ENCODE assay signal across 13 cellular contexts in the genomic region with DNA sequence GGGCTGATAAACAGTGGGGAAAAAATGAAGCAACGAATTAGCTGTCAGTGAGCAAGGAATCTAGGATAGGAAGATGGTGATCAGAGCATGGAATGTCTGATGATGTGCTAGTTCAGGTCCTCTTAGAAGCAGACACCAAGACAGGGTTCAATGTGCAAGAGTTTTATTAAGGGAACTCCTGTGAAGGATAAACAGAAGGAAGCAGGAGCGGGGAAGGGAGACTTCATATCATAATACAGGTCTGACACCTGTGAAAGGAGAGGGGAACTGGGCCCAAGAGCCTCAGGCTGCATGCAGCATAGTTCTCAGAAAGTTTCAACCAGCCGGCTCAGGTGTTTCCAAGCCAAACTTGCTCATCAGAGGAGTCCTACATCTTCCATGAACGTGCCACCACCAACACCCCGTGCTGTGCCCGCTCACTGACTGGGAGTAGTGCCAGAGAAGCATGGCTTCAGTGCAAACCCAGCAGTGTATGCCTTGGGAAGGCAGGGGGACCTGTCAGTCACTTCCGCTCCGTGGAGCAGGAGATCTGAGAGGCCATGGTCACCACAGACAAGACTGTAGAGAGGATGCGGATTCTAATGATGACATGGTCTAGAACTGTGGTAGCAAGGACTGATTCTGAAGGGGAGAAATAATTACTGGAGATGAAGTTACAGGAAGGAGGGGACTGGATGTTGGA. TPM values are rescaled to one million over a fixed set of nuclear protein-coding genes. Genes with fewer than 3 reads are reported as not detected.
DNase-seq lines count a peak whose midpoint lies in the region; ATAC-seq and TF ChIP-seq lines count a peak whose summit lies in the region.
"Had no signal": no experiment of that assay in that cellular context is flagged by ENCODE, and none has a peak within 500 bp of the region (broad histone marks: within the 10 kb centered on the region; RNA-seq: fewer than 3 reads in every experiment).

No MANE protein-coding gene starts in this region.

- CTCF ChIA-PET in WTC11 (lab: Charles Lee): interaction anchor here (1.4 to 1.5 kb wide), 2 partner anchors 24 to 46 kb away, joined by 8 to 10 read pairs; a partner anchor contains a TSS

- peak overlapping the region; percentile 31 for H3K27ac Mint-ChIP-seq in activated naive CD4-positive, alpha-beta T cell treated with anti-CD3 and anti-CD28 coated beads, Interleukin-2, amount 50 U/mL, for 24 hours
- H3K27ac Mint-ChIP-seq in WTC11: no peak overlapping the region
- H3K27ac Mint-ChIP-seq in memory B cell: no peak overlapping the region
- peak overlapping the region in 1 of 2 donors; percentile 43 for H3K27ac Mint-ChIP-seq in stimulated activated naive CD8-positive, alpha-beta T cell treated with anti-CD3 and anti-CD28 coated beads, Interleukin-15, amount 100 ng/mL, for 72 hours

- H3K36me3 Mint-ChIP-seq in activated naive CD4-positive, alpha-beta T cell treated with anti-CD3 and anti-CD28 coated beads, Interleukin-2, amount 50 U/mL, for 24 hours: peaks cover 3% of the 10 kb centered on the region
- no peaks in the 10 kb centered on the region for H3K36me3 Mint-ChIP-seq in WTC11
- H3K36me3 Mint-ChIP-seq in memory B cell: peaks cover 6% of the 10 kb centered on the region

- ATAC-seq in WTC11: no peak
- ATAC-seq in memory B cell (ENCODE audit: low read depth): no peak
- no peak for ATAC-seq in stimulated activated naive CD8-positive, alpha-beta T cell treated with anti-CD3 and anti-CD28 coated beads, Interleukin-15, amount 100 ng/mL, for 72 hours
- no peak for ATAC-seq in omental fat pad (ENCODE audit: low FRiP score)
- no peak for ATAC-seq in SK-N-SH treated with all-trans-retinoic acid at 6 μM for 48 hours

- in situ Hi-C loops in G401 (cut with HindIII; ENCODE audit: low sequenced_read_pairs): no loop called here

- POLR2A ChIA-PET in WTC11 (lab: Charles Lee): no interaction called here

- TF ChIP-seq CTCF in WTC11 (IDR thresholded peaks at IDR 0.05) (no peak), omental fat pad (IDR thresholded peaks at IDR 0.05) (no peak)

- no peak for DNase-seq in activated naive CD4-positive, alpha-beta T cell treated with anti-CD3 and anti-CD28 coated beads, Interleukin-2, amount 50 U/mL, for 16 hours
- DNase-seq in WTC11 (ENCODE audit: low spot score): no peak
- DNase-seq in memory B cell (ENCODE audit: low spot score in 2 of 2): no peak
- DNase-seq in stimulated activated naive CD8-positive, alpha-beta T cell treated with anti-CD3 and anti-CD28 coated beads, Interleukin-15, amount 100 ng/mL, for 72 hours: no peak
- no peak for DNase-seq in omental fat pad (ENCODE audit: low spot score)
- no peak for DNase-seq in G401 (ENCODE audit: low spot score)
- DNase-seq: activated CD4-positive, alpha-beta T cell treated with anti-CD3 and anti-CD28 coated beads, Interleukin-2, amount 50 U/mL, for 4 hours; NCI-H187 treated with DMSO at 0.1 percent for 48 hours; Right ventricle myocardium superior; stimulated activated CD4-positive, alpha-beta T cell treated with anti-CD3 and anti-CD28 coated beads, Interleukin-4, amount 100 ng/mL, for 1 hour; T-helper 9 cell had no signal

- H3K27me3 Mint-ChIP-seq in activated naive CD4-positive, alpha-beta T cell treated with anti-CD3 and anti-CD28 coated beads, Interleukin-2, amount 50 U/mL, for 24 hours: no peaks in the 10 kb centered on the region
- H3K27me3 Mint-ChIP-seq in WTC11 (ENCODE audit: low read depth) (peaks cover 75% of the 10 kb centered on the region), memory B cell (peaks cover 5% of the 10 kb centered on the region)
- H3K27me3 Mint-ChIP-seq in stimulated activated naive CD8-positive, alpha-beta T cell treated with anti-CD3 and anti-CD28 coated beads, Interleukin-15, amount 100 ng/mL, for 72 hours: no peaks in the 10 kb centered on the region

- H3K4me3 Mint-ChIP-seq in activated naive CD4-positive, alpha-beta T cell treated with anti-CD3 and anti-CD28 coated beads, Interleukin-2, amount 50 U/mL, for 24 hours: peak overlapping the region; percentile 42
- peak overlapping the region; percentile 44 for H3K4me3 Mint-ChIP-seq in WTC11
- H3K4me3 Mint-ChIP-seq in memory B cell: peak overlapping the region; percentile 76
- peak overlapping the region; percentile 58 to 63 for H3K4me3 Mint-ChIP-seq in stimulated activated naive CD8-positive, alpha-beta T cell treated with anti-CD3 and anti-CD28 coated beads, Interleukin-15, amount 100 ng/mL, for 72 hours

- H3K9me3 Mint-ChIP-seq in activated naive CD4-positive, alpha-beta T cell treated with anti-CD3 and anti-CD28 coated beads, Interleukin-2, amount 50 U/mL, for 24 hours: no peaks in the 10 kb centered on the region
- peaks cover 4% of the 10 kb centered on the region; the same call in 1 of the 2 replicates for H3K9me3 Mint-ChIP-seq in WTC11
- peaks cover 2% of the 10 kb centered on the region for H3K9me3 Mint-ChIP-seq in memory B cell
- H3K9me3 Mint-ChIP-seq in stimulated activated naive CD8-positive, alpha-beta T cell treated with anti-CD3 and anti-CD28 coated beads, Interleukin-15, amount 100 ng/mL, for 72 hours: no peaks in the 10 kb centered on the region

- H3K4me1 Mint-ChIP-seq in activated naive CD4-positive, alpha-beta T cell treated with anti-CD3 and anti-CD28 coated beads, Interleukin-2, amount 50 U/mL, for 24 hours: peaks cover 34% of the 10 kb centered on the region
- peaks cover 7% of the 10 kb centered on the region for H3K4me1 Mint-ChIP-seq in WTC11
- H3K4me1 Mint-ChIP-seq in memory B cell: peaks cover 21% of the 10 kb centered on the region
- peaks cover 16% of the 10 kb centered on the region for H3K4me1 Mint-ChIP-seq in stimulated activated naive CD8-positive, alpha-beta T cell treated with anti-CD3 and anti-CD28 coated beads, Interleukin-15, amount 100 ng/mL, for 72 hours

TF ChIP-seq in WTC11, 78 proteins besides CTCF, POLR2A, EP300 and RAD21 (continues in another document):
- TF ChIP-seq NR2C2 (CRISPR knock-in tag; IDR thresholded peaks at IDR 0.05): no peak
- no peak for TF ChIP-seq ZNF121 (CRISPR knock-in tag; IDR thresholded peaks at IDR 0.05)
- no peak for TF ChIP-seq CREB1 (CRISPR knock-in tag; IDR thresholded peaks at IDR 0.05)
- no peak for TF ChIP-seq FOXJ3 (CRISPR knock-in tag; IDR thresholded peaks at IDR 0.05; ENCODE audit: borderline replicate concordance)
- TF ChIP-seq SP1 (CRISPR knock-in tag; conservative IDR thresholded peaks at IDR 0.05): no peak
- no peak for TF ChIP-seq SMAD3 (CRISPR knock-in tag; IDR thresholded peaks at IDR 0.05; ENCODE audit: borderline replicate concordance)
- TF ChIP-seq, protein P1, sequence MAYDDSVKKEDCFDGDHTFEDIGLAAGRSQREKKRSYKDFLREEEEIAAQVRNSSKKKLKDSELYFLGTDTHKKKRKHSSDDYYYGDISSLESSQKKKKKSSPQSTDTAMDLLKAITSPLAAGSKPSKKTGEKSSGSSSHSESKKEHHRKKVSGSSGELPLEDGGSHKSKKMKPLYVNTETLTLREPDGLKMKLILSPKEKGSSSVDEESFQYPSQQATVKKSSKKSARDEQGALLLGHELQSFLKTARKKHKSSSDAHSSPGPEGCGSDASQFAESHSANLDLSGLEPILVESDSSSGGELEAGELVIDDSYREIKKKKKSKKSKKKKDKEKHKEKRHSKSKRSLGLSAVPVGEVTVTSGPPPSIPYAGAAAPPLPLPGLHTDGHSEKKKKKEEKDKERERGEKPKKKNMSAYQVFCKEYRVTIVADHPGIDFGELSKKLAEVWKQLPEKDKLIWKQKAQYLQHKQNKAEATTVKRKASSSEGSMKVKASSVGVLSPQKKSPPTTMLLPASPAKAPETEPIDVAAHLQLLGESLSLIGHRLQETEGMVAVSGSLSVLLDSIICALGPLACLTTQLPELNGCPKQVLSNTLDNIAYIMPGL (CRISPR knock-in tag; IDR thresholded peaks at IDR 0.05): no peak

TF ChIP-seq in SK-N-SH treated with all-trans-retinoic acid at 6 μM for 48 hours, 23 proteins besides CTCF, POLR2A, EP300 and RAD21 (continues in another document):
- TF ChIP-seq, protein P2, sequence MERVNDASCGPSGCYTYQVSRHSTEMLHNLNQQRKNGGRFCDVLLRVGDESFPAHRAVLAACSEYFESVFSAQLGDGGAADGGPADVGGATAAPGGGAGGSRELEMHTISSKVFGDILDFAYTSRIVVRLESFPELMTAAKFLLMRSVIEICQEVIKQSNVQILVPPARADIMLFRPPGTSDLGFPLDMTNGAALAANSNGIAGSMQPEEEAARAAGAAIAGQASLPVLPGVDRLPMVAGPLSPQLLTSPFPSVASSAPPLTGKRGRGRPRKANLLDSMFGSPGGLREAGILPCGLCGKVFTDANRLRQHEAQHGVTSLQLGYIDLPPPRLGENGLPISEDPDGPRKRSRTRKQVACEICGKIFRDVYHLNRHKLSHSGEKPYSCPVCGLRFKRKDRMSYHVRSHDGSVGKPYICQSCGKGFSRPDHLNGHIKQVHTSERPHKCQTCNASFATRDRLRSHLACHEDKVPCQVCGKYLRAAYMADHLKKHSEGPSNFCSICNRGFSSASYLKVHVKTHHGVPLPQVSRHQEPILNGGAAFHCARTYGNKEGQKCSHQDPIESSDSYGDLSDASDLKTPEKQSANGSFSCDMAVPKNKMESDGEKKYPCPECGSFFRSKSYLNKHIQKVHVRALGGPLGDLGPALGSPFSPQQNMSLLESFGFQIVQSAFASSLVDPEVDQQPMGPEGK (CRISPR knock-in tag; IDR thresholded peaks at IDR 0.05; ENCODE audit: borderline replicate concordance): no peak
- TF ChIP-seq, protein P3, sequence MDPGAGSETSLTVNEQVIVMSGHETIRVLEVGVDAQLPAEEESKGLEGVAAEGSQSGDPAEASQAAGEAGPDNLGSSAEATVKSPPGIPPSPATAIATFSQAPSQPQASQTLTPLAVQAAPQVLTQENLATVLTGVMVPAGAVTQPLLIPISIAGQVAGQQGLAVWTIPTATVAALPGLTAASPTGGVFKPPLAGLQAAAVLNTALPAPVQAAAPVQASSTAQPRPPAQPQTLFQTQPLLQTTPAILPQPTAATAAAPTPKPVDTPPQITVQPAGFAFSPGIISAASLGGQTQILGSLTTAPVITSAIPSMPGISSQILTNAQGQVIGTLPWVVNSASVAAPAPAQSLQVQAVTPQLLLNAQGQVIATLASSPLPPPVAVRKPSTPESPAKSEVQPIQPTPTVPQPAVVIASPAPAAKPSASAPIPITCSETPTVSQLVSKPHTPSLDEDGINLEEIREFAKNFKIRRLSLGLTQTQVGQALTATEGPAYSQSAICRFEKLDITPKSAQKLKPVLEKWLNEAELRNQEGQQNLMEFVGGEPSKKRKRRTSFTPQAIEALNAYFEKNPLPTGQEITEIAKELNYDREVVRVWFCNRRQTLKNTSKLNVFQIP (CRISPR knock-in tag; IDR thresholded peaks at IDR 0.05; ENCODE audit: borderline replicate concordance, low read depth): no peak
- TF ChIP-seq OSR1 (CRISPR knock-in tag; IDR thresholded peaks at IDR 0.05): no peak
- TF ChIP-seq TCF4 (CRISPR knock-in tag; IDR thresholded peaks at IDR 0.05; ENCODE audit: borderline replicate concordance): no peak
- no peak for TF ChIP-seq ZNF8 (CRISPR knock-in tag; IDR thresholded peaks at IDR 0.05)

RNA-seq across cellular contexts. Expression of a gene that starts 45.8 kb away (rescaled TPM):
- total RNA-seq in WTC11 (2021) (5.7 to 7.0 TPM (median 6.2 TPM) in 3 replicates), omental fat pad (10 to 100 TPM; 28.3 to 47.2 (median 35.8) TPM)
- 8.1 and 9.4 TPM in 2 replicates for total RNA-seq in G401 (2014; rRNA removed; shearing (Covaris generic))
